1 cellular context compared by ENCODE assay signal in genomic region chr5:9126490-9126889, GRCh38.
TF ChIP-seq lines count a peak whose summit lies in the region.

No MANE protein-coding gene starts in this region.

TF ChIP-seq in GM12878, 131 proteins besides CTCF, POLR2A, EP300 and RAD21:
- TF ChIP-seq, protein P1, sequence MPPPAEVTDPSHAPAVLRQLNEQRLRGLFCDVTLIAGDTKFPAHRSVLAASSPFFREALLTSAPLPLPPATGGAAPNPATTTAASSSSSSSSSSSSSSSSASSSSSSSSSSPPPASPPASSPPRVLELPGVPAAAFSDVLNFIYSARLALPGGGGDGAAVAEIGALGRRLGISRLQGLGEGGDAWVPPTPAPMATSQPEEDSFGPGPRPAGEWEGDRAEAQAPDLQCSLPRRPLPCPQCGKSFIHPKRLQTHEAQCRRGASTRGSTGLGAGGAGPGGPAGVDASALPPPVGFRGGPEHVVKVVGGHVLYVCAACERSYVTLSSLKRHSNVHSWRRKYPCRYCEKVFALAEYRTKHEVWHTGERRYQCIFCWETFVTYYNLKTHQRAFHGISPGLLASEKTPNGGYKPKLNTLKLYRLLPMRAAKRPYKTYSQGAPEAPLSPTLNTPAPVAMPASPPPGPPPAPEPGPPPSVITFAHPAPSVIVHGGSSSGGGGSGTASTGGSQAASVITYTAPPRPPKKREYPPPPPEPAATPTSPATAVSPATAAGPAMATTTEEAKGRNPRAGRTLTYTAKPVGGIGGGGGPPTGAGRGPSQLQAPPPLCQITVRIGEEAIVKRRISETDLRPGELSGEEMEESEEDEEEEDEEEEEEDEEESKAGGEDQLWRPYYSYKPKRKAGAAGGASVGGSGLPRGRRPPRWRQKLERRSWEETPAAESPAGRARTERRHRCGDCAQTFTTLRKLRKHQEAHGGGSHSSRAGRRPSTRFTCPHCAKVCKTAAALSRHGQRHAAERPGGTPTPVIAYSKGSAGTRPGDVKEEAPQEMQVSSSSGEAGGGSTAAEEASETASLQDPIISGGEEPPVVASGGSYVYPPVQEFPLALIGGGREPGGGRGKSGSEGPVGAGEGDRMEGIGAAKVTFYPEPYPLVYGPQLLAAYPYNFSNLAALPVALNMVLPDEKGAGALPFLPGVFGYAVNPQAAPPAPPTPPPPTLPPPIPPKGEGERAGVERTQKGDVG (CRISPR knock-in tag; IDR thresholded peaks at IDR 0.05) = no peak
- TF ChIP-seq SPI1 (IDR thresholded peaks at IDR 0.05; ENCODE audit: borderline replicate concordance, insufficient read depth, low read depth, low read length) (peak; percentile 71; the same call in 1 of the 2 replicates), KAT2A (conservative IDR thresholded peaks at IDR 0.05; ENCODE audit: control insufficient read depth, low read depth, low read length) (no peak)
